Comparison of ENCODE assay signal across 17 cellular contexts in the genomic region with DNA sequence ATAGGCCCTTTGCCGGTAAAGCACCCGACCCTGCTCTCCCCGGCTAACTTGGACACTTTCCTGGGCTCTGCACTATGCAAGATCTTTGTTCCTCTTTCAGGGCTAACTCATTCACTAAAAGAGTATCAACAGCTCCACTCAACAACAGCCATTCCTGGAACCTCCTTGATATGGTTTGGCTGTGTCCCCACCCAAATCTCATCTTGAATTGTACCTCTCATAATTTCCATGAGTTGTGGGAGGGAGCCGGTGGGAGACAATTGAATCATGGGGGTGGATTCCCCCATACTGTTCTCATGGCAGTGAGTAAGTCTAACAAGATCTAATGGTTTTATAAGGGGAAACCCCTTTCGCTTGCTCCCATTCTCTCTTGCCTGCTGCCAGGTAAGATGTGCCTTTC.
DNase-seq lines count a peak whose midpoint lies in the region; ATAC-seq, FAIRE-seq and TF ChIP-seq lines count a peak whose summit lies in the region.
"Had no signal": no experiment of that assay in that cellular context is flagged by ENCODE, and none has a peak within 500 bp of the region (broad histone marks: within the 10 kb centered on the region; RNA-seq: fewer than 3 reads in every experiment).

No MANE protein-coding gene starts in this region.

- no peaks in the 10 kb centered on the region for H3K4me1 Mint-ChIP-seq in activated CD4-positive, alpha-beta T cell treated with anti-CD3 and anti-CD28 coated beads for 36 hours
- H3K4me1 Mint-ChIP-seq in activated CD4-positive, alpha-beta T cell treated with anti-CD3 and anti-CD28 coated beads, Interleukin-2, amount 10 ng/mL, durations not matched to agents 24 days and 14 days, result no peaks in the 10 kb centered on the region
- no peaks in the 10 kb centered on the region for H3K4me1 Mint-ChIP-seq in activated naive CD8-positive, alpha-beta T cell treated with anti-CD3 and anti-CD28 coated beads, Interleukin-2, amount 50 U/mL, for 24 hours
- no peaks in the 10 kb centered on the region for H3K4me1 Mint-ChIP-seq in activated naive CD8-positive, alpha-beta T cell treated with anti-CD3 and anti-CD28 coated beads for 36 hours
- H3K4me1 Mint-ChIP-seq in astrocyte (ENCODE audit: low read depth, unreplicated experiment) (peaks cover 20% of the 10 kb centered on the region), nephron progenitor cell (peaks cover 29% of the 10 kb centered on the region)
- H3K4me1 Mint-ChIP-seq: CD14-positive monocyte; CD4-positive, alpha-beta memory T cell had no signal

- intact Hi-C loops in activated CD4-positive, alpha-beta T cell treated with anti-CD3 and anti-CD28 coated beads for 36 hours (cut with DNase I, micrococcal nuclease), result no loop called here
- intact Hi-C loops in activated CD4-positive, alpha-beta T cell treated with anti-CD3 and anti-CD28 coated beads, Interleukin-2, amount 10 ng/mL, durations not matched to agents 24 days and 14 days (cut with micrococcal nuclease), result no loop called here

- H3K27me3 Mint-ChIP-seq in activated CD4-positive, alpha-beta T cell treated with anti-CD3 and anti-CD28 coated beads for 36 hours, result peaks cover 4% of the 10 kb centered on the region
- no peaks in the 10 kb centered on the region for H3K27me3 Mint-ChIP-seq in activated CD4-positive, alpha-beta T cell treated with anti-CD3 and anti-CD28 coated beads, Interleukin-2, amount 10 ng/mL, durations not matched to agents 24 days and 14 days
- H3K27me3 Mint-ChIP-seq in activated naive CD8-positive, alpha-beta T cell treated with anti-CD3 and anti-CD28 coated beads, Interleukin-2, amount 50 U/mL, for 24 hours, result no peaks in the 10 kb centered on the region
- peaks cover 3% of the 10 kb centered on the region for H3K27me3 Mint-ChIP-seq in activated naive CD8-positive, alpha-beta T cell treated with anti-CD3 and anti-CD28 coated beads for 36 hours
- H3K27me3 Mint-ChIP-seq in astrocyte (ENCODE audit: low read depth, unreplicated experiment) (peaks cover 2% of the 10 kb centered on the region), nephron progenitor cell (ENCODE audit: low read depth, poor library complexity) (peaks cover 3% of the 10 kb centered on the region)

- peak; percentile 8 for DNase-seq in activated CD4-positive, alpha-beta T cell treated with anti-CD3 and anti-CD28 coated beads for 36 hours
- DNase-seq in activated CD4-positive, alpha-beta T cell treated with anti-CD3 and anti-CD28 coated beads, Interleukin-2, amount 10 ng/mL, durations not matched to agents 24 days and 14 days, result no peak
- no peak for DNase-seq in activated naive CD8-positive, alpha-beta T cell treated with anti-CD3 and anti-CD28 coated beads, Interleukin-2, amount 50 U/mL, for 24 hours
- no peak for DNase-seq in activated naive CD8-positive, alpha-beta T cell treated with anti-CD3 and anti-CD28 coated beads for 36 hours
- DNase-seq in astrocyte (ENCODE audit: low read depth) (peak; percentile 48), NCI-H1694 (lab: John Stamatoyannopoulos, UW) (no peak), nephron progenitor cell (no peak)
- DNase-seq: 8988T; CD4-positive, alpha-beta memory T cell; DMS153; DMS79; GDM1; GM23248 had no signal

- TF ChIP-seq CTCF in astrocyte (IDR thresholded peaks at IDR 0.05; ENCODE audit: insufficient read depth, low read depth, low read length) (no peak), nephron progenitor cell (IDR thresholded peaks at IDR 0.05) (no peak)

- no peak overlapping the region for H3K4me3 Mint-ChIP-seq in activated CD4-positive, alpha-beta T cell treated with anti-CD3 and anti-CD28 coated beads for 36 hours
- H3K4me3 Mint-ChIP-seq in activated CD4-positive, alpha-beta T cell treated with anti-CD3 and anti-CD28 coated beads, Interleukin-2, amount 10 ng/mL, durations not matched to agents 24 days and 14 days, result no peak overlapping the region
- no peak overlapping the region for H3K4me3 Mint-ChIP-seq in activated naive CD8-positive, alpha-beta T cell treated with anti-CD3 and anti-CD28 coated beads, Interleukin-2, amount 50 U/mL, for 24 hours
- H3K4me3 Mint-ChIP-seq in activated naive CD8-positive, alpha-beta T cell treated with anti-CD3 and anti-CD28 coated beads for 36 hours, result no peak overlapping the region
- H3K4me3 Mint-ChIP-seq in astrocyte (ENCODE audit: unreplicated experiment) (no peak overlapping the region), nephron progenitor cell (no peak overlapping the region)
- H3K4me3 Mint-ChIP-seq: CD14-positive monocyte; CD4-positive, alpha-beta memory T cell had no signal

- H3K9me3 ChIP-seq in astrocyte (ENCODE audit: insufficient read depth, low read depth, low read length), result no peaks in the 10 kb centered on the region
- H3K9me3 ChIP-seq: HAP-1 had no signal

- H3K4me1 ChIP-seq in astrocyte (ENCODE audit: insufficient read depth, low read length), result peaks cover 2% of the 10 kb centered on the region
- H3K4me1 ChIP-seq: BLaER1, HAP-1 had no signal

- no peaks in the 10 kb centered on the region for H3K36me3 Mint-ChIP-seq in activated CD4-positive, alpha-beta T cell treated with anti-CD3 and anti-CD28 coated beads for 36 hours (ENCODE audit: low read depth)
- no peaks in the 10 kb centered on the region for H3K36me3 Mint-ChIP-seq in activated CD4-positive, alpha-beta T cell treated with anti-CD3 and anti-CD28 coated beads, Interleukin-2, amount 10 ng/mL, durations not matched to agents 24 days and 14 days (ENCODE audit: low read depth)
- no peaks in the 10 kb centered on the region for H3K36me3 Mint-ChIP-seq in activated naive CD8-positive, alpha-beta T cell treated with anti-CD3 and anti-CD28 coated beads, Interleukin-2, amount 50 U/mL, for 24 hours (ENCODE audit: low read depth)
- H3K36me3 Mint-ChIP-seq in activated naive CD8-positive, alpha-beta T cell treated with anti-CD3 and anti-CD28 coated beads for 36 hours, result no peaks in the 10 kb centered on the region
- H3K36me3 Mint-ChIP-seq in astrocyte (ENCODE audit: low read depth, unreplicated experiment), result no peaks in the 10 kb centered on the region
- peaks cover 13% of the 10 kb centered on the region for H3K36me3 Mint-ChIP-seq in nephron progenitor cell (ENCODE audit: low read depth)
- H3K36me3 Mint-ChIP-seq: CD14-positive monocyte; CD4-positive, alpha-beta memory T cell had no signal

- H3K4me2 ChIP-seq in astrocyte (ENCODE audit: low read length), result no peak overlapping the region
- H3K4me2 ChIP-seq: BLaER1 had no signal

- no peaks in the 10 kb centered on the region for H4K20me1 ChIP-seq in astrocyte (ENCODE audit: insufficient read depth, low read length)

- no peak overlapping the region for H2AFZ ChIP-seq in astrocyte (ENCODE audit: low read depth, low read length)
- H2AFZ ChIP-seq: GM23248 had no signal

- POLR2A ChIA-PET in activated CD4-positive, alpha-beta T cell treated with anti-CD3 and anti-CD28 coated beads for 36 hours (lab: Charles Lee), result interaction anchor here (0.6 kb wide), 1 partner anchor 312 kb away, joined by 3 read pairs; no protein-coding TSS in a partner anchor

- no peak overlapping the region for H3K4me3 ChIP-seq in astrocyte (ENCODE audit: insufficient read depth, low read depth, low read length)
- H3K4me3 ChIP-seq: BLaER1, GM23248, HAP-1 had no signal

- H3K27ac ChIP-seq in astrocyte (ENCODE audit: low read depth, low read length), result no peak overlapping the region
- H3K27ac ChIP-seq: BLaER1, GM23248 had no signal

- peaks cover 4% of the 10 kb centered on the region for H3K9me3 Mint-ChIP-seq in activated CD4-positive, alpha-beta T cell treated with anti-CD3 and anti-CD28 coated beads for 36 hours (ENCODE audit: low read depth)
- H3K9me3 Mint-ChIP-seq in activated CD4-positive, alpha-beta T cell treated with anti-CD3 and anti-CD28 coated beads, Interleukin-2, amount 10 ng/mL, durations not matched to agents 24 days and 14 days, result peaks cover 5% of the 10 kb centered on the region
- peaks cover 4% of the 10 kb centered on the region for H3K9me3 Mint-ChIP-seq in activated naive CD8-positive, alpha-beta T cell treated with anti-CD3 and anti-CD28 coated beads, Interleukin-2, amount 50 U/mL, for 24 hours
- peaks cover 2% of the 10 kb centered on the region for H3K9me3 Mint-ChIP-seq in activated naive CD8-positive, alpha-beta T cell treated with anti-CD3 and anti-CD28 coated beads for 36 hours
- H3K9me3 Mint-ChIP-seq in astrocyte (ENCODE audit: unreplicated experiment) (peaks cover 2% of the 10 kb centered on the region), nephron progenitor cell (peaks cover 14% of the 10 kb centered on the region)

- FAIRE-seq in astrocyte (lab: Jason Lieb, UNC), result no peak
- FAIRE-seq: GM18507 had no signal

- H3K9ac ChIP-seq in astrocyte (ENCODE audit: low read length), result no peak overlapping the region
- H3K9ac ChIP-seq: BLaER1, GM23248 had no signal

- H3K27ac Mint-ChIP-seq in activated CD4-positive, alpha-beta T cell treated with anti-CD3 and anti-CD28 coated beads for 36 hours, result no peak overlapping the region
- H3K27ac Mint-ChIP-seq in activated CD4-positive, alpha-beta T cell treated with anti-CD3 and anti-CD28 coated beads, Interleukin-2, amount 10 ng/mL, durations not matched to agents 24 days and 14 days, result no peak overlapping the region
- H3K27ac Mint-ChIP-seq in activated naive CD8-positive, alpha-beta T cell treated with anti-CD3 and anti-CD28 coated beads, Interleukin-2, amount 50 U/mL, for 24 hours, result peak overlapping the region; percentile 12
- H3K27ac Mint-ChIP-seq in activated naive CD8-positive, alpha-beta T cell treated with anti-CD3 and anti-CD28 coated beads for 36 hours, result no peak overlapping the region
- H3K27ac Mint-ChIP-seq in astrocyte (ENCODE audit: unreplicated experiment), result no peak overlapping the region
- no peak overlapping the region for H3K27ac Mint-ChIP-seq in nephron progenitor cell
- H3K27ac Mint-ChIP-seq: CD14-positive monocyte; CD4-positive, alpha-beta memory T cell had no signal

- CTCF ChIA-PET in activated CD4-positive, alpha-beta T cell treated with anti-CD3 and anti-CD28 coated beads for 36 hours (lab: Charles Lee), result no interaction called here

- peak; percentile 68 for ATAC-seq in activated CD4-positive, alpha-beta T cell treated with anti-CD3 and anti-CD28 coated beads for 36 hours
- ATAC-seq in activated naive CD8-positive, alpha-beta T cell treated with anti-CD3 and anti-CD28 coated beads, Interleukin-2, amount 50 U/mL, for 24 hours, result no peak

- no peaks in the 10 kb centered on the region for H3K79me2 ChIP-seq in astrocyte (ENCODE audit: insufficient read depth, low read length)

- no peaks in the 10 kb centered on the region for H3K36me3 ChIP-seq in astrocyte (ENCODE audit: insufficient read depth, low read length)
- H3K36me3 ChIP-seq: HAP-1 had no signal

- no peaks in the 10 kb centered on the region for H3K27me3 ChIP-seq in astrocyte (ENCODE audit: insufficient read depth, low read length)
- H3K27me3 ChIP-seq: BLaER1 had no signal

Comparison
In these comparisons a context has a peak if more than half of its experiments do, and no peak if none do; other contexts are left out.
1. DNase-seq: peak in activated CD4-positive, alpha-beta T cell treated with anti-CD3 and anti-CD28 coated beads for 36 hours (single experiment) and astrocyte (single experiment); none in activated CD4-positive, alpha-beta T cell treated with anti-CD3 and anti-CD28 coated beads, Interleukin-2, amount 10 ng/mL, durations not matched to agents 24 days and 14 days (single experiment), activated naive CD8-positive, alpha-beta T cell treated with anti-CD3 and anti-CD28 coated beads, Interleukin-2, amount 50 U/mL, for 24 hours (single experiment), activated naive CD8-positive, alpha-beta T cell treated with anti-CD3 and anti-CD28 coated beads for 36 hours (single experiment), NCI-H1694 (single experiment) and nephron progenitor cell (single experiment).